Comparison of ENCODE assay signal across 34 cellular contexts in the genomic region with DNA sequence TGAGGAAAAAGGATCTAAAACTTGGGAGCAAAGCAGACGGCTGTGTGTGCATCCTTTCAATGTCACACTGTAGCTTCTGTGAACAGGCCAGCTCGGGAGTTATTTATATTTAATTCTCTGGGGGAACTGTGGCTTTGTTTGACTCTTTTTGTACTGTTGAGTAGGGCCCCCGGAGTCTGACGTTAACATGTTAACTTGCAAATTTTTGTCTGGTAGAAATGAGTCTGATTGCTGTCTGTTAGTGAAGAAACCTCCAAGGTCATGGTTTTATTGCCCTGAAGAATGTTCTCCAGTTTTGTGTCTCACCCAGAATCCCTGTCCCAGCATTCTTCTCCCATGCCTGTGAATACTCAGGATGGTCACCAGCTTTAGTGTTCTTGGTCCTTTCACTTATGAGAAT. TPM values are rescaled to one million over a fixed set of nuclear protein-coding genes. Genes with fewer than 3 reads are reported as not detected.
"Had no signal": no experiment of that assay in that cellular context is flagged by ENCODE, and none has a peak within 500 bp of the region (broad histone marks: within the 10 kb centered on the region; RNA-seq: fewer than 3 reads in every experiment).

No MANE protein-coding gene starts in this region.

- H3K9me3 Mint-ChIP-seq: activated CD4-positive, alpha-beta T cell treated with anti-CD3 and anti-CD28 coated beads, Interleukin-2, amount 10 ng/mL, durations not matched to agents 24 days and 14 days; activated CD8-positive, alpha-beta T cell treated with anti-CD3 and anti-CD28 coated beads for 36 hours; activated naive CD4-positive, alpha-beta T cell treated with anti-CD3 and anti-CD28 coated beads, Interleukin-2, amount 50 U/mL, for 24 hours; activated T-helper 2 cell treated with anti-CD3 and anti-CD28 coated beads, Interferon-gamma antibody, Interleukin-2, Interleukin-4, amounts not matched to agents 10 μg/mL and 5 μg/mL and 100 μg/mL, durations not matched to agents 14 hours and 24 hours and 36 hours; T-helper 2 cell treated with Interferon-gamma antibody and Interleukin-4, amounts not matched to agents 5 μg/mL and 100 μg/mL, for 36 hours had no signal

- H3K27me3 ChIP-seq: adrenal gland, Peyer's patch, SJSA1 had no signal

- H3K4me3 Mint-ChIP-seq: activated CD4-positive, alpha-beta T cell treated with anti-CD3 and anti-CD28 coated beads, Interleukin-2, amount 10 ng/mL, durations not matched to agents 24 days and 14 days; activated CD8-positive, alpha-beta T cell treated with anti-CD3 and anti-CD28 coated beads for 36 hours; activated naive CD4-positive, alpha-beta T cell treated with anti-CD3 and anti-CD28 coated beads, Interleukin-2, amount 50 U/mL, for 24 hours; brain; T-helper 1 cell treated with Interleukin-12 subunit alpha and Interleukin-12 subunit beta and Interleukin-4 antibody, amounts not matched to agents 30 μg/mL and 1 μg/mL, for 36 hours; T-helper 2 cell treated with Interferon-gamma antibody and Interleukin-4, amounts not matched to agents 5 μg/mL and 100 μg/mL, for 36 hours had no signal

- H3K4me1 ChIP-seq: adrenal gland, Peyer's patch, SJSA1 had no signal

- H3K36me3 ChIP-seq: adrenal gland, Peyer's patch, SJSA1 had no signal

- H3K4me1 Mint-ChIP-seq: activated CD4-positive, alpha-beta T cell treated with anti-CD3 and anti-CD28 coated beads, Interleukin-2, amount 10 ng/mL, durations not matched to agents 24 days and 14 days; activated naive CD4-positive, alpha-beta T cell treated with anti-CD3 and anti-CD28 coated beads, Interleukin-2, amount 50 U/mL, for 24 hours had no signal

- H3K27ac Mint-ChIP-seq: activated CD4-positive, alpha-beta T cell treated with anti-CD3 and anti-CD28 coated beads, Interleukin-2, amount 10 ng/mL, durations not matched to agents 24 days and 14 days; activated CD8-positive, alpha-beta T cell treated with anti-CD3 and anti-CD28 coated beads for 36 hours; activated naive CD4-positive, alpha-beta T cell treated with anti-CD3 and anti-CD28 coated beads, Interleukin-2, amount 50 U/mL, for 24 hours; activated T-helper 2 cell treated with anti-CD3 and anti-CD28 coated beads, Interferon-gamma antibody, Interleukin-2, Interleukin-4, amounts not matched to agents 10 μg/mL and 5 μg/mL and 100 μg/mL, durations not matched to agents 14 hours and 24 hours and 36 hours; T-helper 1 cell treated with Interleukin-12 subunit alpha and Interleukin-12 subunit beta and Interleukin-4 antibody, amounts not matched to agents 30 μg/mL and 1 μg/mL, for 36 hours; T-helper 2 cell treated with Interferon-gamma antibody and Interleukin-4, amounts not matched to agents 5 μg/mL and 100 μg/mL, for 36 hours had no signal

- H3K27ac ChIP-seq: adrenal gland, KMS-11, Peyer's patch, SJSA1 had no signal

- H3K9ac ChIP-seq: KMS-11, SK-N-SH had no signal

- ATAC-seq: activated CD8-positive, alpha-beta T cell treated with anti-CD3 and anti-CD28 coated beads for 36 hours; PC-3 had no signal

- H3K4me2 ChIP-seq: KMS-11, SK-N-SH had no signal

- H3K9me3 ChIP-seq: adrenal gland, Peyer's patch, SK-N-SH had no signal

- H3K4me3 ChIP-seq: adrenal gland, Peyer's patch, SJSA1 had no signal

- H3K36me3 Mint-ChIP-seq: activated naive CD4-positive, alpha-beta T cell treated with anti-CD3 and anti-CD28 coated beads, Interleukin-2, amount 50 U/mL, for 24 hours; brain had no signal

- DNase-seq: activated CD4-positive, alpha-beta T cell treated with anti-CD3 and anti-CD28 coated beads, Interleukin-2, amount 10 ng/mL, durations not matched to agents 24 days and 14 days; activated CD4-positive, alpha-beta T cell treated with anti-CD3 and anti-CD28 coated beads, Interleukin-2, amount 50 U/mL, for 4 hours; activated CD8-positive, alpha-beta T cell treated with anti-CD3 and anti-CD28 coated beads for 36 hours; activated gamma-delta T cell; activated naive CD4-positive, alpha-beta T cell treated with Interleukin-2 at 50 U/mL for 16 hours; activated T-cell treated with anti-CD3 and anti-CD28 coated beads, Interleukin-2, amount 50 U/mL, for 1 hour; adrenal gland; anterior cingulate cortex; caudate nucleus; MM.1S; MV-4-11; NCI-H1092 treated with DMSO at 0.1 percent for 48 hours; NCI-H1417; NCI-H187 treated with DMSO at 0.1 percent for 48 hours; NCI-H2081 treated with DMSO at 0.1 percent for 48 hours; NCI-H510A; NCI-H526; NCI-H748 treated with DMSO at 0.1 percent for 48 hours; NK-92 treated with Interleukin-12 subunit alpha and Interleukin-12 subunit beta, amount 100 ng/mL, for 24 hours; PC-3; Peyer's patch; RPMI8226; SHP77 treated with DMSO at 0.1 percent for 48 hours; SK-N-SH had no signal

RNA-seq across cellular contexts. Expression of gene KCNG4, which starts 14.3 kb away (rescaled TPM):
- total RNA-seq: activated CD4-positive, alpha-beta T cell treated with anti-CD3 and anti-CD28 coated beads, Interleukin-2, amount 10 ng/mL, durations not matched to agents 24 days and 14 days; activated CD8-positive, alpha-beta memory T cell treated with anti-CD3 and anti-CD28 coated beads for 36 hours; activated CD8-positive, alpha-beta T cell treated with anti-CD3 and anti-CD28 coated beads for 36 hours; activated T-helper 2 cell treated with anti-CD3 and anti-CD28 coated beads, Interferon-gamma antibody, Interleukin-2, Interleukin-4, amounts not matched to agents 10 μg/mL and 5 μg/mL and 100 μg/mL, durations not matched to agents 14 hours and 24 hours and 36 hours; bronchial epithelial cell; Peyer's patch; SJSA1 had no signal
- polyA plus RNA-seq: SK-N-SH had no signal

RNA-seq across cellular contexts. Expression of gene WFDC1, which starts 40.6 kb away (rescaled TPM):
- total RNA-seq: activated CD4-positive, alpha-beta T cell treated with anti-CD3 and anti-CD28 coated beads, Interleukin-2, amount 10 ng/mL, durations not matched to agents 24 days and 14 days; activated CD8-positive, alpha-beta memory T cell treated with anti-CD3 and anti-CD28 coated beads for 36 hours; activated CD8-positive, alpha-beta T cell treated with anti-CD3 and anti-CD28 coated beads for 36 hours; activated T-helper 2 cell treated with anti-CD3 and anti-CD28 coated beads, Interferon-gamma antibody, Interleukin-2, Interleukin-4, amounts not matched to agents 10 μg/mL and 5 μg/mL and 100 μg/mL, durations not matched to agents 14 hours and 24 hours and 36 hours; bronchial epithelial cell; LHCN-M2 had no signal
